Comparison of ENCODE assay signal across 9 cellular contexts in genomic region chr1:43933386-43934278, GRCh38. TPM values are rescaled to one million over a fixed set of nuclear protein-coding genes. Genes with fewer than 3 reads are reported as not detected.
DNase-seq lines count a peak whose midpoint lies in the region; ATAC-seq and TF ChIP-seq lines count a peak whose summit lies in the region.
"Had no signal": no experiment of that assay in that cellular context is flagged by ENCODE, and none has a peak within 500 bp of the region (broad histone marks: within the 10 kb centered on the region; RNA-seq: fewer than 3 reads in every experiment).

Gene ARTN (plus strand): TSS chr1:43933801. CDS start chr1:43935657, 1,856 bp downstream.

- no peak for TF ChIP-seq EP300 in ovary (IDR thresholded peaks at IDR 0.05)

- H3K79me2 ChIP-seq in GM23248 (ENCODE audit: insufficient read depth) (no peaks in the 10 kb centered on the region), OCI-LY1 (ENCODE audit: insufficient read depth, low read length) (no peaks in the 10 kb centered on the region)

- H3K4me2 ChIP-seq in GM23248 (ENCODE audit: unreplicated experiment) (peak within 1 kb of the TSS; percentile 71), OCI-LY1 (ENCODE audit: low read length) (peak within 1 kb of the TSS; percentile 67)

- H2AFZ ChIP-seq in GM23248 (peak within 1 kb of the TSS; percentile 73), OCI-LY1 (ENCODE audit: low read length) (no peak within 1 kb of the TSS)

- TF ChIP-seq CTCF in OCI-LY1 (IDR thresholded peaks at IDR 0.05; ENCODE audit: low read length) (no peak), ovary (IDR thresholded peaks at IDR 0.05) (no peak)

- in situ Hi-C loops in GM23248 (cut with MboI): loop anchor here (5.0 to 25.0 kb wide), 3 partner anchors 171 to 696 kb away; partner anchors contain the start of gene PTPRF

- H3K4me3 ChIP-seq in GM23248 (peak within 1 kb of the TSS; percentile 66), OCI-LY1 (ENCODE audit: low read depth, low read length, poor library complexity, severe bottlenecking) (peak within 1 kb of the TSS; percentile 48), ovary (peak within 1 kb of the TSS; percentile 21)
- H3K4me3 ChIP-seq: SJSA1 had no signal

- H3K27me3 ChIP-seq in GM23248 (replicated peaks; ENCODE audit: insufficient read depth) (no peaks in the 10 kb centered on the region), OCI-LY1 (ENCODE audit: insufficient read depth, low read length) (no peaks in the 10 kb centered on the region), ovary (no peaks in the 10 kb centered on the region)
- H3K27me3 ChIP-seq: SJSA1 had no signal

- H3K9me3 ChIP-seq in GM23248 (ENCODE audit: low read depth) (no peaks in the 10 kb centered on the region), OCI-LY1 (ENCODE audit: low read length) (no peaks in the 10 kb centered on the region), ovary (no peaks in the 10 kb centered on the region)
- H3K9me3 ChIP-seq: SJSA1 had no signal

- H3K9me2 ChIP-seq in GM23248 (ENCODE audit: insufficient read depth) (no peaks in the 10 kb centered on the region), OCI-LY1 (ENCODE audit: low read depth, low read length) (no peaks in the 10 kb centered on the region)

- no peak for TF ChIP-seq POLR2A in ovary (IDR thresholded peaks at IDR 0.05)

- WGBS in GM23248 (ENCODE audit: low coverage in 1 of 2, low lambda C conversion rate in 2 of 2, missing lambda C conversion rate in 2 of 2), 2 experiments: 7 to 8% methylated on average over 35 to 38 of the region's 48 CpGs
- 3 to 5% (median 3%) methylated on average over 47 to 48 of the region's 48 CpGs for WGBS in ovary, 3 donors

- H3K36me3 ChIP-seq in GM23248 (ENCODE audit: low read depth): no peaks in the 10 kb centered on the region
- peaks cover 3% of the 10 kb centered on the region; the same call in 1 of the 2 replicates for H3K36me3 ChIP-seq in OCI-LY1 (ENCODE audit: insufficient read depth, low read length)
- H3K36me3 ChIP-seq in ovary: no peaks in the 10 kb centered on the region

- H4K20me1 ChIP-seq in GM23248 (ENCODE audit: insufficient read depth) (no peaks in the 10 kb centered on the region), OCI-LY1 (ENCODE audit: insufficient read depth, low read length) (no peaks in the 10 kb centered on the region)

- peak within 1 kb of the TSS; percentile 36 for H3K9ac ChIP-seq in GM23248
- H3K9ac ChIP-seq in OCI-LY1 (ENCODE audit: low read length): peak within 1 kb of the TSS; percentile 54

- DNase-seq in GM23248 (peak; percentile 66), ovary (peak in 2 of 5 donors; percentile 22 to 37), NCI-H2196 (lab: John Stamatoyannopoulos, UW; ENCODE audit: unreplicated experiment) (no peak), AG08395 (ENCODE audit: low spot score) (no peak)

- ATAC-seq in esophagus mucosa (peak; percentile 32), HG02973 (IDR thresholded peaks at IDR 0.05; ENCODE audit: unreplicated experiment) (no peak), GM19467 (IDR thresholded peaks at IDR 0.05; ENCODE audit: unreplicated experiment) (no peak)

- peaks cover 5% of the 10 kb centered on the region; the same call in 1 of the 2 replicates for H3F3A ChIP-seq in GM23248 (ENCODE audit: insufficient read depth)
- H3F3A ChIP-seq in OCI-LY1 (ENCODE audit: insufficient read depth, low read length): no peaks in the 10 kb centered on the region

- H3K27ac ChIP-seq in GM23248 (no peak within 1 kb of the TSS), OCI-LY1 (ENCODE audit: low read depth, low read length, poor library complexity, severe bottlenecking) (peak within 1 kb of the TSS; percentile 53), ovary (no peak within 1 kb of the TSS)
- H3K27ac ChIP-seq: SJSA1 had no signal

- H3K4me1 ChIP-seq in GM23248 (ENCODE audit: insufficient read depth): peaks cover 23% of the 10 kb centered on the region
- peaks cover 35% of the 10 kb centered on the region for H3K4me1 ChIP-seq in OCI-LY1 (ENCODE audit: insufficient read depth, low read length, severe bottlenecking)
- H3K4me1 ChIP-seq in ovary (ENCODE audit: insufficient read depth): peaks cover 4% of the 10 kb centered on the region

- intact Hi-C loops in ovary (cut with DNase I): loop anchor here (1.0 to 10.0 kb wide), 6 partner anchors 166 to 709 kb away; partner anchors contain the start of gene PTPRF (in 1 of the 4)

RNA-seq across cellular contexts. Expression of gene ARTN, which starts in this region (rescaled TPM):
- total RNA-seq in GM23248 (2014; rRNA removed; shearing (Covaris generic)): 0.11 TPM in 1 of 2 replicates, not detected in the other
- polyA plus RNA-seq in GM23248 (2016; fragmentation: Nextera tagmentation; extraction: Ambion mirVana) (not detected in 2 replicates), ovary (under 1 TPM in 1 of 2 donors, not detected in 1; 0.75 TPM)
- total RNA-seq in esophagus mucosa (7.4 TPM), ovary (1 to 10 TPM in 3 of 7 donors, under 1 TPM in 4; 0.72 to 1.3 (median 0.92) TPM)
- total RNA-seq: SJSA1 had no signal

Comparison
In these comparisons a context has a peak if more than half of its experiments do, and no peak if none do; other contexts are left out.
1. Peak in DNase-seq, H3K4me3 ChIP-seq, H3K9ac ChIP-seq and H3K4me2 ChIP-seq in GM23248; RNA of the gene not detected or under 1 TPM.